Comparison of ENCODE assay signal across 25 cellular contexts in genomic region chr5:61252643-61252925, GRCh38.
"Had no signal": no experiment of that assay in that cellular context is flagged by ENCODE, and none has a peak within 500 bp of the region (broad histone marks: within the 10 kb centered on the region; RNA-seq: fewer than 3 reads in every experiment).

No MANE protein-coding gene starts in this region.

- H3K9ac ChIP-seq: neural progenitor cell had no signal

- H3K9me3 ChIP-seq: neutrophil, ovary, suprapubic skin, thoracic aorta, upper lobe of right lung had no signal

- H3K4me1 ChIP-seq: neural progenitor cell, psoas muscle, right atrium auricular region, spleen, suprapubic skin had no signal

- H3K4me2 ChIP-seq: neural progenitor cell had no signal

- H2AFZ ChIP-seq: neural progenitor cell had no signal

- H3K4me3 ChIP-seq: left lung, lung, neural progenitor cell, ovary, psoas muscle, right atrium auricular region, spleen, suprapubic skin, thoracic aorta, tibial artery, upper lobe of right lung had no signal

- H3K27me3 ChIP-seq: left lung, neural progenitor cell, neutrophil, ovary, right atrium auricular region, spleen, suprapubic skin, upper lobe of right lung had no signal

- H3K27ac ChIP-seq: left lung, neural progenitor cell, neutrophil, psoas muscle, right atrium auricular region, spleen, suprapubic skin, thoracic aorta, tibial artery, upper lobe of right lung had no signal

- DNase-seq: hippocampal formation; immature natural killer cell; kidney; left colon; left lung; mesendoderm; naive B cell; natural killer cell; nephron progenitor cell; occipital lobe; psoas muscle; small intestine; spleen; stimulated activated CD4-positive, alpha-beta T cell treated with anti-CD3 and anti-CD28 coated beads, Interleukin-4, amount 100 ng/mL, for 24 hours; stimulated activated naive CD4-positive, alpha-beta T cell; tibial artery; trophoblast cell; upper lobe of right lung had no signal

- H3K36me3 ChIP-seq: left lung, neural progenitor cell, neutrophil, ovary, right atrium auricular region, spleen, suprapubic skin, thoracic aorta, tibial artery, upper lobe of right lung had no signal
